ENCODE assay signal across 11 cellular contexts in the genomic region with DNA sequence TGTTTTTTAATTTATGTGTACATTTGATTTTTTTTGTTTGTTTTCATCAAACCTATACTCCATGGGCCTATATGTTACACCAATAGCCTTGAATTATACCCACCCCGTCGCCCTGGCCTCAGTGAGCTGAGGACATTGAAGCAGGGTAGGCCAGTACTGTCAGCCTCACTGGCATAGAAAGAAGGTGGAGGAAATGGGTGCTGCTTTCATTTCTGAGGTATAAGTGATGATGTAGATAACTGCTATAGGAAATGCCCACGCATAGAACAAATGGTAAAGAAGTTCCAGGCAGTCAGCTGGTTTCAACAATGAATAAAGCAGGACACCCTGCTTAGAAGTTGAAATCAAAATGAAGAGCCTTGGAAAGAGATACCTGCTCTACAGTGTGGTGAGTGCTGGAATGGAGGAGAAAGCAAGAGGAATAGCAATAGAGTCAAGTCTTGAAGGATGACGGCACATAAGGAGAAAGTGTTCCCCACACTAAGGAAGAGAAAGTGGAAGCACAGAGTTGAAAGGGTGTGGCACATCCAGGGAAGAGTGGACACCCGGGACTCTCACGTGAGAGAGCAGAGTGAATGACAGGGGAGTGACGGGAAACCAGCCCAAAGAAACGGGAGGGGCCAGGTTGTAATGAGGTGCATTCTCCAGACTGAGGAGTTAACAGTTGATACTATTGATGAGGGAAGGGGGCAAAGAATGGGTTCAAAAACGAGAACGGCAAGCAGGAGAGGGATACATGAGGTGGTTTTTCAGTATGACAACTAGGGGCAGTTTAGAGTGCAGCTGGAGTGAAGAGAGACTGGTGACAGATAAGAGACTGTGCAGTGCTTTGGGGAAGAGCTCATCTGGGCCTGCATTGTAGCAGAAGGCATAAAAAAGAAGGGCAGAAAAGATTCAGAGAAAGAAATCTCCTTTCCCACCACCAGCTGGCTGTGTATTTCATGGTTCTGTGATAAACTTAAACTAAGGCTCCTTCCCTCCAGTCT.
DNase-seq lines count a peak whose midpoint lies in the region; ATAC-seq and TF ChIP-seq lines count a peak whose summit lies in the region.
"Had no signal": no experiment of that assay in that cellular context is flagged by ENCODE, and none has a peak within 500 bp of the region (broad histone marks: within the 10 kb centered on the region; RNA-seq: fewer than 3 reads in every experiment).

No MANE protein-coding gene starts in this region.

- H4K20me1 ChIP-seq in H9 (ENCODE audit: control insufficient read depth, insufficient read depth, insufficient read length): no peaks in the 10 kb centered on the region

- H3K4me1 ChIP-seq in colonic mucosa (no peaks in the 10 kb centered on the region), muscle layer of duodenum (ENCODE audit: control insufficient read depth in 1 of 2, insufficient read depth in 2 of 2, low read length in 2 of 2) (peaks cover 0 to 16% of the 10 kb centered on the region in 2 donors), tibial artery (peaks cover 0 to 43% (median 33%) of the 10 kb centered on the region in 4 donors), H9 (ENCODE audit: insufficient read depth, low read length) (no peaks in the 10 kb centered on the region)
- H3K4me1 ChIP-seq: pancreas had no signal

- no peak overlapping the region for H3K4me2 ChIP-seq in H9 (ENCODE audit: insufficient read depth, insufficient read length, low read length)

- H3K4me1 Mint-ChIP-seq in activated CD8-positive, alpha-beta memory T cell treated with anti-CD3 and anti-CD28 coated beads, Interleukin-2, amount 10 ng/mL, durations not matched to agents 7 days and 5 days: peaks cover 27% of the 10 kb centered on the region
- H3K4me1 Mint-ChIP-seq in H9: no peaks in the 10 kb centered on the region

- H3K18ac ChIP-seq in H9 (ENCODE audit: insufficient read length, low read depth, low read length): no peak overlapping the region

- no peak overlapping the region for H2BK5ac ChIP-seq in H9 (ENCODE audit: insufficient read length, low read length)

- H3K9me3 Mint-ChIP-seq in activated CD8-positive, alpha-beta memory T cell treated with anti-CD3 and anti-CD28 coated beads, Interleukin-2, amount 10 ng/mL, durations not matched to agents 7 days and 5 days (ENCODE audit: low read depth): no peaks in the 10 kb centered on the region
- H3K9me3 Mint-ChIP-seq in H9: no peaks in the 10 kb centered on the region

- CTCF ChIA-PET in activated CD8-positive, alpha-beta memory T cell treated with anti-CD3 and anti-CD28 coated beads, Interleukin-2, amount 10 ng/mL, durations not matched to agents 7 days and 5 days (lab: Charles Lee): interaction anchor here (1.1 to 2.3 kb wide), 2 partner anchors 12 to 118 kb away, joined by 3 to 9 read pairs; no protein-coding TSS in a partner anchor

- H3K27ac Mint-ChIP-seq in activated CD8-positive, alpha-beta memory T cell treated with anti-CD3 and anti-CD28 coated beads, Interleukin-2, amount 10 ng/mL, durations not matched to agents 7 days and 5 days: peak overlapping the region; percentile 80
- H3K27ac Mint-ChIP-seq in H9: peak overlapping the region in 1 of 3 experiments; percentile 13; a peak in 1 of 7 replicates

- no peak overlapping the region for H2AK5ac ChIP-seq in H9 (ENCODE audit: insufficient read length, low read length)

- no peak for TF ChIP-seq POLR2A in erythroblast (IDR thresholded peaks at IDR 0.05; ENCODE audit: low read length)

- H3K27me3 Mint-ChIP-seq in activated CD8-positive, alpha-beta memory T cell treated with anti-CD3 and anti-CD28 coated beads, Interleukin-2, amount 10 ng/mL, durations not matched to agents 7 days and 5 days: no peaks in the 10 kb centered on the region
- no peaks in the 10 kb centered on the region for H3K27me3 Mint-ChIP-seq in H9 (ENCODE audit: low read depth)

- WGBS in H9 (ENCODE audit: extremely low coverage, insufficient read length, low lambda C conversion rate): no CpG with 5 or more reads among the region's 10 CpGs

- H3K4ac ChIP-seq in H9 (ENCODE audit: low read depth, low read length): no peak overlapping the region

- H3K27me3 ChIP-seq in colonic mucosa: no peaks in the 10 kb centered on the region
- no peaks in the 10 kb centered on the region for H3K27me3 ChIP-seq in muscle layer of duodenum (ENCODE audit: low read depth, low read length)
- H3K27me3 ChIP-seq in tibial artery: no peaks in the 10 kb centered on the region
- H3K27me3 ChIP-seq in H9 (ENCODE audit: insufficient read depth, low read length): no peaks in the 10 kb centered on the region
- H3K27me3 ChIP-seq: pancreas had no signal

- intact Hi-C loops in colonic mucosa (cut with DNase I) (loop anchor here (10.0 kb wide), 1 partner anchor 229 kb away; no protein-coding TSS in a partner anchor), tibial artery (cut with DNase I; ENCODE audit: low total_unique reads) (loop anchor here (10.0 kb wide), 1 partner anchor 109 kb away; no protein-coding TSS in a partner anchor)

- H3K27ac ChIP-seq in colonic mucosa: peak overlapping the region; percentile 16
- H3K27ac ChIP-seq in muscle layer of duodenum (ENCODE audit: low read length): peak overlapping the region; percentile 20
- peak overlapping the region; percentile 82 to 84 for H3K27ac ChIP-seq in tibial artery
- H3K27ac ChIP-seq in H9 (ENCODE audit: insufficient read length, low read depth, low read length): no peak overlapping the region

- H3K14ac ChIP-seq in H9 (ENCODE audit: insufficient read depth, low read length): no peak overlapping the region

- no peak overlapping the region for H4K91ac ChIP-seq in H9 (ENCODE audit: insufficient read length, low read depth, low read length)

- H3K9ac ChIP-seq in colonic mucosa (ENCODE audit: low read depth in 2 of 2, low read length in 2 of 2) (peak overlapping the region in 1 of 2 donors; percentile 26), H9 (ENCODE audit: extremely low read depth, insufficient read length, low read length) (no peak overlapping the region)

- H4K8ac ChIP-seq in H9 (replicated peaks; ENCODE audit: insufficient read length, low read depth, low read length): no peak overlapping the region

- peaks cover 71% of the 10 kb centered on the region for H3K36me3 Mint-ChIP-seq in activated CD8-positive, alpha-beta memory T cell treated with anti-CD3 and anti-CD28 coated beads, Interleukin-2, amount 10 ng/mL, durations not matched to agents 7 days and 5 days
- H3K36me3 Mint-ChIP-seq in H9 (ENCODE audit: insufficient read depth in 1 of 3, low read depth in 3 of 3): peaks cover 0 to 41% (median 29%) of the 10 kb centered on the region in 3 experiments; a peak in 6 of 7 replicates

- H2BK15ac ChIP-seq in H9 (ENCODE audit: low read depth, low read length): no peak overlapping the region

- H2BK12ac ChIP-seq in H9 (ENCODE audit: insufficient read length, low read depth, low read length): no peak overlapping the region

- H3K23me2 ChIP-seq in H9 (ENCODE audit: insufficient read length, low read depth, low read length, poor library complexity, severe bottlenecking): no peaks in the 10 kb centered on the region

- H3K23ac ChIP-seq in H9 (ENCODE audit: insufficient read length, low read depth, low read length): no peak overlapping the region

- no peak overlapping the region for H3K56ac ChIP-seq in H9 (ENCODE audit: insufficient read length, low read depth, low read length)

- H2BK20ac ChIP-seq in H9 (ENCODE audit: low read depth, low read length, poor library complexity, severe bottlenecking): no peak overlapping the region

- H3K4me3 ChIP-seq in colonic mucosa: no peak overlapping the region
- H3K4me3 ChIP-seq in muscle layer of duodenum (ENCODE audit: low read depth in 1 of 2, low read length in 2 of 2): no peak overlapping the region
- H3K4me3 ChIP-seq in tibial artery: no peak overlapping the region
- H3K4me3 ChIP-seq: pancreas had no signal

- no peak overlapping the region for H2BK120ac ChIP-seq in H9 (ENCODE audit: low read depth, low read length, poor library complexity, severe bottlenecking)

- no peak overlapping the region for H4K5ac ChIP-seq in H9 (ENCODE audit: insufficient read length, low read depth, low read length)

- H3K9me3 ChIP-seq in colonic mucosa: no peaks in the 10 kb centered on the region
- no peaks in the 10 kb centered on the region for H3K9me3 ChIP-seq in muscle layer of duodenum (ENCODE audit: control insufficient read depth in 1 of 2, low read length in 2 of 2)
- no peaks in the 10 kb centered on the region for H3K9me3 ChIP-seq in tibial artery
- no peaks in the 10 kb centered on the region for H3K9me3 ChIP-seq in H9 (ENCODE audit: control insufficient read depth, low read depth, low read length)
- H3K9me3 ChIP-seq: pancreas had no signal

- no peak overlapping the region for H3T11ph ChIP-seq in H9 (ENCODE audit: low read length)

- H3K36me3 ChIP-seq in colonic mucosa: peaks cover 13% of the 10 kb centered on the region
- H3K36me3 ChIP-seq in muscle layer of duodenum (ENCODE audit: control insufficient read depth in 1 of 2, insufficient read depth in 2 of 2, low read length in 2 of 2): peaks cover 85 to 86% of the 10 kb centered on the region in 2 donors
- peaks cover 27 to 84% (median 71%) of the 10 kb centered on the region in 3 donors for H3K36me3 ChIP-seq in tibial artery

- ATAC-seq in activated CD8-positive, alpha-beta memory T cell treated with anti-CD3 and anti-CD28 coated beads, Interleukin-2, amount 10 ng/mL, durations not matched to agents 7 days and 5 days: peak; percentile 63
- ATAC-seq in HG02678 (IDR thresholded peaks at IDR 0.05; ENCODE audit: unreplicated experiment): no peak

- no peaks in the 10 kb centered on the region for H3K79me2 ChIP-seq in H9 (ENCODE audit: insufficient read depth, low read length)

- no peak overlapping the region for H2AFZ ChIP-seq in H9 (ENCODE audit: low read length)

- TF ChIP-seq CTCF in colonic mucosa (IDR thresholded peaks at IDR 0.05) (no peak), tibial artery (IDR thresholded peaks at IDR 0.05) (no peak), H9 (conservative IDR thresholded peaks at IDR 0.05) (no peak)

- no peak for DNase-seq in activated CD8-positive, alpha-beta memory T cell treated with anti-CD3 and anti-CD28 coated beads, Interleukin-2, amount 10 ng/mL, durations not matched to agents 7 days and 5 days
- no peak for DNase-seq in activated CD8-positive, alpha-beta memory T cell treated with anti-CD3 and anti-CD28 coated beads for 24 hours
- DNase-seq in colonic mucosa (no peak), tibial artery (no peak), H9 (no peak), erythroblast (lab: John Stamatoyannopoulos, UW) (no peak)
- DNase-seq: GDM1, NCI-H1694, pancreas had no signal

- H3K4me3 Mint-ChIP-seq in activated CD8-positive, alpha-beta memory T cell treated with anti-CD3 and anti-CD28 coated beads, Interleukin-2, amount 10 ng/mL, durations not matched to agents 7 days and 5 days: peak overlapping the region; percentile 4
- no peak overlapping the region for H3K4me3 Mint-ChIP-seq in H9

- H3K79me1 ChIP-seq in H9 (ENCODE audit: insufficient read depth, low read depth, low read length, poor library complexity, severe bottlenecking): no peaks in the 10 kb centered on the region
